In genomic region chr14:23047042-23047634, GRCh38 we compare ENCODE assay signal across 1 cellular context.
TF ChIP-seq lines count a peak whose summit lies in the region.

No MANE protein-coding gene starts in this region.

TF ChIP-seq in HEK293, 187 proteins besides CTCF, POLR2A, EP300 and RAD21 (continued from another document):
- TF ChIP-seq KLF9 (tag by site-specific recombination; IDR thresholded peaks at IDR 0.05; ENCODE audit: low read depth) (no peak), KLF17 (tag by site-specific recombination; IDR thresholded peaks at IDR 0.05) (0 out of 2 replicates have a peak, but pooled peaks have one; percentile 39), BCL11B (tag by site-specific recombination; IDR thresholded peaks at IDR 0.05; ENCODE audit: low read depth) (no peak), ZIC2 (tag by site-specific recombination; IDR thresholded peaks at IDR 0.05) (peak; percentile 97), ZNF610 (tag by site-specific recombination; IDR thresholded peaks at IDR 0.05; ENCODE audit: borderline replicate concordance) (no peak), ZNF549 (tag by site-specific recombination; IDR thresholded peaks at IDR 0.05) (no peak), ZSCAN30 (tag by site-specific recombination; IDR thresholded peaks at IDR 0.05) (no peak), ZNF274 (IDR thresholded peaks at IDR 0.05; ENCODE audit: low read length) (no peak), ZNF274 (tag by site-specific recombination; IDR thresholded peaks at IDR 0.05; ENCODE audit: borderline replicate concordance) (no peak), ZNF843 (tag by site-specific recombination; IDR thresholded peaks at IDR 0.05) (no peak), ZNF366 (tag by site-specific recombination; conservative IDR thresholded peaks at IDR 0.05) (no peak), ZNF266 (tag by site-specific recombination; IDR thresholded peaks at IDR 0.05; ENCODE audit: low read depth) (no peak), GFI1B (tag by site-specific recombination; IDR thresholded peaks at IDR 0.05) (no peak), ZNF280D (tag by site-specific recombination; IDR thresholded peaks at IDR 0.05) (no peak), SCRT1 (tag by site-specific recombination; IDR thresholded peaks at IDR 0.05; ENCODE audit: borderline replicate concordance) (no peak), ZNF473 (tag by site-specific recombination; IDR thresholded peaks at IDR 0.05) (no peak), GLI4 (tag by site-specific recombination; IDR thresholded peaks at IDR 0.05) (no peak), EGR2 (tag by site-specific recombination; IDR thresholded peaks at IDR 0.05; ENCODE audit: low read depth) (no peak), GLIS1 (tag by site-specific recombination; IDR thresholded peaks at IDR 0.05) (peak; percentile 99), ZNF292 (tag by site-specific recombination; IDR thresholded peaks at IDR 0.05; ENCODE audit: borderline replicate concordance, low read depth) (no peak), ZNF404 (tag by site-specific recombination; IDR thresholded peaks at IDR 0.05) (no peak), HOXA7 (CRISPR knock-in tag; IDR thresholded peaks at IDR 0.05; ENCODE audit: borderline replicate concordance) (no peak), ZNF658 (tag by site-specific recombination; IDR thresholded peaks at IDR 0.05) (no peak), PRDM10 (tag by site-specific recombination; IDR thresholded peaks at IDR 0.05) (peak; percentile 55; the same call in 1 of the 2 replicates), ZNF777 (tag by site-specific recombination; IDR thresholded peaks at IDR 0.05; ENCODE audit: borderline replicate concordance) (no peak), ZNF768 (tag by site-specific recombination; IDR thresholded peaks at IDR 0.05) (no peak), ZSCAN5A (tag by site-specific recombination; IDR thresholded peaks at IDR 0.05) (no peak)
TF ChIP-seq in HEK293: peak in this region for 5.
